22 cellular contexts compared by ENCODE assay signal in the genomic region with DNA sequence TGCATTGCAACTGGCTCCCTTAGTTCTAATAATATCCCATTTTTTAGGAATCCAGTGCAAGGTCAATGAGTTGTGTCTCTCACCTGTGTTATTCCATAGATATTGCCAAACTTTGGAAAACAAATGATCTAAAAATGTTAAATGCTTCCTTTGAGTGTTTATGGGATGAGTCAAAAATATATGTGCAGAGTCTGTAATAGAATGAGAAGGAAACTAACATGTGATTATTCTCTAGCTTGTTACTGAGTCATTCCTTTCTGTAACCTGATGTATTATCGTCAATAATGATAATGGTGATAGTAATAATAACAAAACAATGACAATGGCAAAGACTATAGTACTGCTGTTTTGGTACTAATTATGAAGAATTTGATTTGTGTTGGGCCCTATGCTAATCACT. TPM values are rescaled to one million over a fixed set of nuclear protein-coding genes. Genes with fewer than 3 reads are reported as not detected.
DNase-seq lines count a peak whose midpoint lies in the region; ATAC-seq, FAIRE-seq and TF ChIP-seq lines count a peak whose summit lies in the region.
"Had no signal": no experiment of that assay in that cellular context is flagged by ENCODE, and none has a peak within 500 bp of the region (broad histone marks: within the 10 kb centered on the region; RNA-seq: fewer than 3 reads in every experiment).

No MANE protein-coding gene starts in this region.

- H3K27ac ChIP-seq in foreskin keratinocyte: no peak overlapping the region
- H3K27ac ChIP-seq in subcutaneous abdominal adipose tissue (ENCODE audit: low read depth, low read length): peak overlapping the region; percentile 40
- H3K27ac ChIP-seq: HL-60 had no signal

- H3K9me3 ChIP-seq in subcutaneous abdominal adipose tissue (ENCODE audit: control insufficient read depth in 5 of 5, low read length in 5 of 5): no peaks in the 10 kb centered on the region
- H3K9me3 ChIP-seq: BE2C, HAP-1 had no signal

- DNase-seq in H54 (ENCODE audit: insufficient read length, low spot score): no peak
- peak; percentile 34 for DNase-seq in bronchial epithelial cell (ENCODE audit: low read depth)
- peak; percentile 7 to 45 for DNase-seq in foreskin keratinocyte
- DNase-seq in GM19238 (ENCODE audit: insufficient read length, low spot score): no peak
- no peak for DNase-seq in stimulated activated naive CD8-positive, alpha-beta T cell treated with anti-CD3 and anti-CD28 coated beads, Interleukin-15, amount 100 ng/mL, for 72 hours
- no peak for DNase-seq in NAMALWA (ENCODE audit: low spot score)
- DNase-seq: ACHN; BE2C; C1 segment of cervical spinal cord; CD4-positive, CD25-positive, alpha-beta regulatory T cell; CD8-positive, alpha-beta memory T cell; COR-L47; IMR-90 had no signal

- ATAC-seq in foreskin keratinocyte: peak; percentile 51
- ATAC-seq in stimulated activated naive CD8-positive, alpha-beta T cell treated with anti-CD3 and anti-CD28 coated beads, Interleukin-15, amount 100 ng/mL, for 72 hours: no peak
- ATAC-seq: K562 had no signal

- no peak overlapping the region for H3K4me3 Mint-ChIP-seq in stimulated activated naive CD8-positive, alpha-beta T cell treated with anti-CD3 and anti-CD28 coated beads, Interleukin-15, amount 100 ng/mL, for 72 hours
- H3K4me3 Mint-ChIP-seq: CD4-positive, CD25-positive, alpha-beta regulatory T cell; CD8-positive, alpha-beta memory T cell had no signal

- no peak for TF ChIP-seq CTCF in bronchial epithelial cell (IDR thresholded peaks at IDR 0.05; ENCODE audit: insufficient read depth, low read length, severe bottlenecking)
- TF ChIP-seq CTCF in foreskin keratinocyte (conservative IDR thresholded peaks at IDR 0.05): no peak

- H3K27me3 ChIP-seq in bronchial epithelial cell (ENCODE audit: control insufficient read depth, insufficient read depth, low read length) (no peaks in the 10 kb centered on the region), foreskin keratinocyte (no peaks in the 10 kb centered on the region), subcutaneous abdominal adipose tissue (ENCODE audit: control insufficient read depth in 5 of 5, insufficient read depth in 4 of 5, low read length in 5 of 5) (no peaks in the 10 kb centered on the region)
- H3K27me3 ChIP-seq: BE2C had no signal

- FAIRE-seq in H54 (lab: Jason Lieb, UNC) (peak; percentile 20), bronchial epithelial cell (lab: Jason Lieb, UNC) (no peak)
- FAIRE-seq: A204.1, G401.6, GM12891, H1, K562 had no signal

- H3K9me3 Mint-ChIP-seq in stimulated activated naive CD8-positive, alpha-beta T cell treated with anti-CD3 and anti-CD28 coated beads, Interleukin-15, amount 100 ng/mL, for 72 hours: no peaks in the 10 kb centered on the region

- no peaks in the 10 kb centered on the region for H3K4me1 Mint-ChIP-seq in stimulated activated naive CD8-positive, alpha-beta T cell treated with anti-CD3 and anti-CD28 coated beads, Interleukin-15, amount 100 ng/mL, for 72 hours
- H3K4me1 Mint-ChIP-seq: CD4-positive, CD25-positive, alpha-beta regulatory T cell; CD8-positive, alpha-beta memory T cell had no signal

- H3K4me3 ChIP-seq in bronchial epithelial cell (ENCODE audit: low read depth, low read length): no peak overlapping the region
- H3K4me3 ChIP-seq in subcutaneous abdominal adipose tissue (ENCODE audit: low read depth in 1 of 5, low read length in 5 of 5): no peak overlapping the region
- H3K4me3 ChIP-seq: HAP-1, K562 had no signal

- TF ChIP-seq POLR2A in H54 (IDR thresholded peaks at IDR 0.05; ENCODE audit: low read depth, low read length): no peak

- H3K4me1 ChIP-seq in foreskin keratinocyte: no peaks in the 10 kb centered on the region
- peaks cover 0 to 44% (median 19%) of the 10 kb centered on the region in 5 donors for H3K4me1 ChIP-seq in subcutaneous abdominal adipose tissue (ENCODE audit: control insufficient read depth in 5 of 5, insufficient read depth in 5 of 5, low read length in 5 of 5)
- H3K4me1 ChIP-seq: BE2C had no signal

- no peaks in the 10 kb centered on the region for H3K27me3 Mint-ChIP-seq in stimulated activated naive CD8-positive, alpha-beta T cell treated with anti-CD3 and anti-CD28 coated beads, Interleukin-15, amount 100 ng/mL, for 72 hours
- H3K27me3 Mint-ChIP-seq: CD4-positive, CD25-positive, alpha-beta regulatory T cell; CD8-positive, alpha-beta memory T cell had no signal

- no peak overlapping the region for H3K27ac Mint-ChIP-seq in stimulated activated naive CD8-positive, alpha-beta T cell treated with anti-CD3 and anti-CD28 coated beads, Interleukin-15, amount 100 ng/mL, for 72 hours
- H3K27ac Mint-ChIP-seq: CD4-positive, CD25-positive, alpha-beta regulatory T cell; CD8-positive, alpha-beta memory T cell had no signal

- H3K9ac ChIP-seq in subcutaneous abdominal adipose tissue (ENCODE audit: low read length in 5 of 5): no peak overlapping the region

- H3K36me3 ChIP-seq in bronchial epithelial cell (ENCODE audit: control insufficient read depth, insufficient read depth, low read length) (no peaks in the 10 kb centered on the region), subcutaneous abdominal adipose tissue (ENCODE audit: control insufficient read depth in 5 of 5, insufficient read depth in 5 of 5, low read length in 5 of 5) (no peaks in the 10 kb centered on the region)
- H3K36me3 ChIP-seq: BE2C, HAP-1 had no signal

RNA-seq across cellular contexts. Expression of a gene that starts 11.5 kb away (rescaled TPM):
- total RNA-seq in bronchial epithelial cell: 0.26 and 1.1 TPM in 2 replicates
- 0.04 and 0.07 TPM in 2 replicates for total RNA-seq in foreskin keratinocyte
- polyA plus RNA-seq in foreskin keratinocyte: 0.02 TPM in 1 of 2 replicates, not detected in the other
- total RNA-seq: CD4-positive, CD25-positive, alpha-beta regulatory T cell; CD8-positive, alpha-beta memory T cell; HT1080 had no signal
- polyA plus RNA-seq: CD4-positive, CD25-positive, alpha-beta regulatory T cell; CD8-positive, alpha-beta memory T cell; K562 had no signal

Comparison
In these comparisons a context has a peak if more than half of its experiments do, and no peak if none do; other contexts are left out.
1. DNase-seq: peak in bronchial epithelial cell (single experiment) and foreskin keratinocyte (2 of 2); none in H54 (single experiment), GM19238 (single experiment), stimulated activated naive CD8-positive, alpha-beta T cell treated with anti-CD3 and anti-CD28 coated beads, Interleukin-15, amount 100 ng/mL, for 72 hours (0 of 2) and NAMALWA (single experiment).